ENCODE assay signal across 21 cellular contexts in genomic region chr16:19177111-19177747, GRCh38. TPM values are rescaled to one million over a fixed set of nuclear protein-coding genes. Genes with fewer than 3 reads are reported as not detected.
DNase-seq lines count a peak whose midpoint lies in the region; ATAC-seq, FAIRE-seq and TF ChIP-seq lines count a peak whose summit lies in the region.
"Had no signal": no experiment of that assay in that cellular context is flagged by ENCODE, and none has a peak within 500 bp of the region (broad histone marks: within the 10 kb centered on the region; RNA-seq: fewer than 3 reads in every experiment).

No MANE protein-coding gene starts in this region.

- no peak for TF ChIP-seq EP300 in HepG2 (IDR thresholded peaks at IDR 0.05; ENCODE audit: low read depth in 2 of 2, low read length in 2 of 2)
- no peak for TF ChIP-seq EP300 in HepG2 (CRISPR knock-in tag; IDR thresholded peaks at IDR 0.05; ENCODE audit: borderline replicate concordance)
- no peak for TF ChIP-seq EP300 in SK-N-SH (IDR thresholded peaks at IDR 0.05; ENCODE audit: borderline replicate concordance in 1 of 2, low read depth in 1 of 2, low read length in 1 of 2)

- intact Hi-C loops in HepG2 (cut with micrococcal nuclease; ENCODE audit: unreplicated experiment) (no loop called here), right lobe of liver (cut with DNase I) (loop anchor here in 1 of 2 donors (10.0 kb wide), 1 partner anchor 92 kb away; no protein-coding TSS in a partner anchor), CD14-positive monocyte (cut with micrococcal nuclease) (loop anchor here in 1 of 2 donors (5.0 kb wide), 1 partner anchor 90 kb away; no protein-coding TSS in a partner anchor)

- no peak overlapping the region for H3K27ac Mint-ChIP-seq in CD14-positive monocyte
- H3K27ac Mint-ChIP-seq: nephron had no signal

- H3K4me3 ChIP-seq in HepG2 (replicated peaks in 1 of 3; ENCODE audit: insufficient read depth in 1 of 3, low read depth in 2 of 3, low read length in 3 of 3) (no peak overlapping the region), right lobe of liver (no peak overlapping the region), bronchial epithelial cell (ENCODE audit: low read depth, low read length) (no peak overlapping the region), SK-N-SH (ENCODE audit: low read depth in 2 of 2, low read length in 1 of 2) (no peak overlapping the region)
- H3K4me3 ChIP-seq: breast epithelium, dorsolateral prefrontal cortex, esophagus squamous epithelium, heart left ventricle, SJSA1 had no signal

- H3K36me3 Mint-ChIP-seq in CD14-positive monocyte: no peaks in the 10 kb centered on the region

- H3K4me1 Mint-ChIP-seq in CD14-positive monocyte: peaks cover 39% of the 10 kb centered on the region
- H3K4me1 Mint-ChIP-seq: nephron had no signal

- BruUV-seq in HepG2 (replicated peaks; lab: Mats Ljungman, UMichigan): no TSS peak

- FAIRE-seq in HepG2 (lab: Jason Lieb, UNC) (peak; percentile 4), bronchial epithelial cell (lab: Jason Lieb, UNC) (no peak)
- FAIRE-seq: islet of Langerhans, TTC549 had no signal

- 42% methylated on average over 5 of the region's 5 CpGs for WGBS in HepG2 (ENCODE audit: low lambda C conversion rate)
- WGBS in right lobe of liver (ENCODE audit: insufficient coverage, low coverage, low lambda C conversion rate, missing lambda C conversion rate): 69% methylated on average over 4 of the region's 5 CpGs
- 80% methylated on average over 4 of the region's 5 CpGs for WGBS in SK-N-SH (ENCODE audit: low lambda C conversion rate)

- H3K36me3 ChIP-seq in HepG2 (replicated peaks in 1 of 2; ENCODE audit: control insufficient read depth in 1 of 2, insufficient read depth in 2 of 2, low read length in 2 of 2): no peaks in the 10 kb centered on the region
- no peaks in the 10 kb centered on the region for H3K36me3 ChIP-seq in right lobe of liver
- H3K36me3 ChIP-seq in bronchial epithelial cell (ENCODE audit: control insufficient read depth, insufficient read depth, low read length): no peaks in the 10 kb centered on the region
- no peaks in the 10 kb centered on the region for H3K36me3 ChIP-seq in SK-N-SH (replicated peaks in 1 of 2; ENCODE audit: control insufficient read depth in 1 of 2, insufficient read depth in 2 of 2, low read length in 1 of 2)
- H3K36me3 ChIP-seq: breast epithelium, heart left ventricle, SJSA1 had no signal

- TF ChIP-seq CTCF in HepG2 (CRISPR knock-in tag; IDR thresholded peaks at IDR 0.05) (0 out of 2 replicates have a peak, but pooled peaks have one; percentile 10), right lobe of liver (IDR thresholded peaks at IDR 0.05) (no peak), bronchial epithelial cell (IDR thresholded peaks at IDR 0.05; ENCODE audit: insufficient read depth, low read length, severe bottlenecking) (peak; percentile 10), SK-N-SH (IDR thresholded peaks at IDR 0.05) (no peak; the same call in 1 of the 2 replicates), CD14-positive monocyte (IDR thresholded peaks at IDR 0.05) (no peak)

- H3K4me1 ChIP-seq in HepG2 (ENCODE audit: insufficient read depth, low read length): peaks cover 24% of the 10 kb centered on the region
- H3K4me1 ChIP-seq in right lobe of liver: peaks cover 0 to 4% (median 0%) of the 10 kb centered on the region in 4 donors
- H3K4me1 ChIP-seq in SK-N-SH (ENCODE audit: control insufficient read depth in 1 of 2, insufficient read depth in 2 of 2, low read depth in 1 of 2, low read length in 1 of 2): no peaks in the 10 kb centered on the region
- H3K4me1 ChIP-seq: breast epithelium, Caco-2, esophagus squamous epithelium, heart left ventricle had no signal

- H3K9me3 ChIP-seq in HepG2 (ENCODE audit: low read length) (no peaks in the 10 kb centered on the region), right lobe of liver (no peaks in the 10 kb centered on the region), SK-N-SH (no peaks in the 10 kb centered on the region)
- H3K9me3 ChIP-seq: breast epithelium, Caco-2, esophagus squamous epithelium, heart left ventricle, SJSA1 had no signal

- H2AFZ ChIP-seq in HepG2 (ENCODE audit: low read length) (no peak overlapping the region), SK-N-SH (ENCODE audit: low read depth) (no peak overlapping the region)

- in situ Hi-C loops in HepG2 (cut with HindIII; ENCODE audit: extremely low pct_ligation_motif_present, low pct_unique_long_range_greater_than_20kb): loop anchor here (5.0 kb wide), 1 partner anchor 90 kb away; no protein-coding TSS in a partner anchor

- ATAC-seq in HepG2: peak; percentile 58
- ATAC-seq in right lobe of liver: no peak
- no peak for ATAC-seq in HG03571 (IDR thresholded peaks at IDR 0.05; ENCODE audit: unreplicated experiment)
- ATAC-seq: heart left ventricle had no signal

- H3K79me2 ChIP-seq in HepG2 (ENCODE audit: insufficient read depth, low read length) (no peaks in the 10 kb centered on the region), SK-N-SH (ENCODE audit: insufficient read depth) (no peaks in the 10 kb centered on the region)

- H3K27ac ChIP-seq in HepG2 (ENCODE audit: extremely low read length, insufficient read depth, low read length): no peak overlapping the region
- no peak overlapping the region for H3K27ac ChIP-seq in right lobe of liver
- H3K27ac ChIP-seq in SK-N-SH (ENCODE audit: low read depth in 2 of 2, low read length in 1 of 2): no peak overlapping the region
- H3K27ac ChIP-seq: breast epithelium, dorsolateral prefrontal cortex, esophagus squamous epithelium, heart left ventricle, SJSA1 had no signal

- peaks cover 10 to 22% (median 12%) of the 10 kb centered on the region in 3 donors for H3K27me3 Mint-ChIP-seq in CD14-positive monocyte (ENCODE audit: low read depth in 3 of 3)

- no peak for TF ChIP-seq POLR2A in HepG2 (IDR thresholded peaks at IDR 0.05; ENCODE audit: insufficient read depth in 1 of 2, low read depth in 2 of 2, low read length in 2 of 2)
- no peak for TF ChIP-seq POLR2A in right lobe of liver (IDR thresholded peaks at IDR 0.05)

- H3K9me2 ChIP-seq in SK-N-SH: no peaks in the 10 kb centered on the region

- no peak overlapping the region for H3K4me3 Mint-ChIP-seq in CD14-positive monocyte
- H3K4me3 Mint-ChIP-seq: nephron had no signal

- CTCF ChIA-PET in HepG2 (lab: Yijun Ruan, JAX; ENCODE audit: low intra/inter-chr PET ratio, low total read pairs) (no interaction called here), SK-N-SH (lab: Yijun Ruan, JAX) (interaction anchor here (0.7 to 4.6 kb wide), 10 partner anchors 10 to 325 kb away, joined by 3 to 56 read pairs (median 3); no protein-coding TSS in a partner anchor)

- H3F3A ChIP-seq in SK-N-SH (replicated peaks; ENCODE audit: insufficient read depth): no peaks in the 10 kb centered on the region

- H3K9me3 Mint-ChIP-seq in CD14-positive monocyte: peaks cover 0 to 2% (median 0%) of the 10 kb centered on the region in 7 donors
- H3K9me3 Mint-ChIP-seq: nephron had no signal

- H3K27me3 ChIP-seq in HepG2 (ENCODE audit: control insufficient read depth in 1 of 2, insufficient read depth in 2 of 2, low read length in 2 of 2) (peaks cover 4 to 19% of the 10 kb centered on the region in 2 experiments), right lobe of liver (no peaks in the 10 kb centered on the region), bronchial epithelial cell (ENCODE audit: control insufficient read depth, insufficient read depth, low read length) (no peaks in the 10 kb centered on the region), SK-N-SH (ENCODE audit: insufficient read depth) (no peaks in the 10 kb centered on the region; the same call in 1 of the 2 replicates)
- H3K27me3 ChIP-seq: breast epithelium, esophagus squamous epithelium, SJSA1 had no signal

- H3K4me2 ChIP-seq in HepG2 (ENCODE audit: low read depth, low read length) (no peak overlapping the region), SK-N-SH (no peak overlapping the region)

- no peak overlapping the region for H3K9ac ChIP-seq in HepG2 (ENCODE audit: insufficient read depth, low read depth, low read length)
- no peak overlapping the region for H3K9ac ChIP-seq in SK-N-SH

- POLR2A ChIA-PET in HepG2 (lab: Yijun Ruan, JAX): interaction anchor here (1.1 kb wide), 2 partner anchors 83 to 91 kb away, joined by 3 to 4 read pairs; no protein-coding TSS in a partner anchor
- POLR2A ChIA-PET in SK-N-SH (lab: Yijun Ruan, JAX): no interaction called here

- peak; percentile 47 for DNase-seq in HepG2 (ENCODE audit: low spot score)
- no peak for DNase-seq in right lobe of liver
- DNase-seq in NCI-H345 (lab: John Stamatoyannopoulos, UW): peak; percentile 80
- no peak for DNase-seq in bronchial epithelial cell (ENCODE audit: low read depth)
- DNase-seq in SK-N-SH: no peak
- DNase-seq in T-helper 2 cell: no peak
- no peak for DNase-seq in CD14-positive monocyte (ENCODE audit: low spot score)
- DNase-seq: activated T-cell treated with anti-CD3 and anti-CD28 coated beads, Interleukin-2, amount 50 U/mL, for 1 hour; Caco-2; dorsolateral prefrontal cortex; esophagus squamous epithelium; heart left ventricle; IMR-90; MV-4-11; NCI-H2171 treated with DMSO at 0.1 percent for 48 hours had no signal

- no peaks in the 10 kb centered on the region for H4K20me1 ChIP-seq in HepG2 (ENCODE audit: insufficient read depth, low read length)
- H4K20me1 ChIP-seq in SK-N-SH (ENCODE audit: insufficient read depth): no peaks in the 10 kb centered on the region

- TF ChIP-seq RAD21 in HepG2 (CRISPR knock-in tag; IDR thresholded peaks at IDR 0.05): peak; percentile 22; the same call in 1 of the 2 replicates
- TF ChIP-seq RAD21 in SK-N-SH (IDR thresholded peaks at IDR 0.05; ENCODE audit: low read length): no peak

RNA-seq across cellular contexts. Expression of gene SYT17, which starts 9.2 kb away (rescaled TPM):
- total RNA-seq in HepG2 (2016; rRNA removed; fragmentation: Illumina TruSeq; extraction: Trizol) (0.14 TPM in 1 of 2 replicates, not detected in the other), right lobe of liver (10 to 100 TPM in 3 of 6 experiments, 1 to 10 TPM in 3; 8.2 to 14.1 (median 9.5) TPM), bronchial epithelial cell (1.1 and 1.3 TPM in 2 replicates)
- total RNA-seq in HepG2 (2016; cell fraction: cytosol; rRNA removed; fragmentation: Illumina TruSeq; extraction: Trizol; ENCODE audit: low read depth): not detected in 2 replicates
- total RNA-seq in HepG2 (2016; cell fraction: insoluble cytoplasmic fraction; rRNA removed; fragmentation: Illumina TruSeq; extraction: Trizol): not detected in 2 replicates
- total RNA-seq in HepG2 (2016; cell fraction: membrane; rRNA removed; fragmentation: Illumina TruSeq; extraction: Trizol): not detected in 2 replicates
- 0.34 TPM in 1 of 2 replicates, not detected in the other for total RNA-seq in HepG2 (2016; cell fraction: nucleus; rRNA removed; fragmentation: Illumina TruSeq; extraction: Trizol)
- polyA plus RNA-seq in HepG2 (2011; rRNA removed) (0.44 and 0.85 TPM in 2 replicates), SK-N-SH (2012; rRNA removed) (0.21 and 0.39 TPM in 2 replicates), CD14-positive monocyte (1 to 10 TPM in 1 of 2 donors, under 1 TPM in 1; 0.81 to 1.1 TPM)
- 0.12 and 0.22 TPM in 2 replicates for polyA plus RNA-seq in HepG2 (2011; cell fraction: cytosol; rRNA removed)
- 0.50 and 1.0 TPM in 2 replicates for polyA plus RNA-seq in HepG2 (2011; cell fraction: nucleus; rRNA removed)
- polyA plus RNA-seq in HepG2 (2012): 0.07 TPM in 1 of 2 replicates, not detected in the other
- polyA plus RNA-seq in HepG2 (2016; cell fraction: cytosol; fragmentation: Illumina TruSeq; extraction: Trizol; ENCODE audit: low read depth): 0.08 TPM in 1 of 2 replicates, not detected in the other
- not detected in 2 replicates for polyA plus RNA-seq in HepG2 (2016; cell fraction: insoluble cytoplasmic fraction; fragmentation: Illumina TruSeq; extraction: Trizol; ENCODE audit: low read depth)
- 0.16 TPM in 1 of 2 replicates, not detected in the other for polyA plus RNA-seq in HepG2 (2016; cell fraction: membrane; fragmentation: Illumina TruSeq; extraction: Trizol; ENCODE audit: low read depth)
- polyA plus RNA-seq in HepG2 (2016; cell fraction: nucleus; fragmentation: Illumina TruSeq; extraction: Trizol; ENCODE audit: insufficient read depth, low read depth): 0.67 TPM in 1 of 2 replicates, not detected in the other
- polyA minus RNA-seq in HepG2 (2011; rRNA and poly(A)+ RNA removed; ENCODE audit: low replicate concordance): 0.56 and 0.72 TPM in 2 replicates
- polyA minus RNA-seq in HepG2 (2011; cell fraction: cytosol; rRNA and poly(A)+ RNA removed): not detected in 2 replicates
- 0.13 and 1.1 TPM in 2 replicates for polyA minus RNA-seq in HepG2 (2011; cell fraction: nucleus; rRNA and poly(A)+ RNA removed)
- polyA plus RNA-seq in SK-N-SH (2012; cell fraction: cytosol; rRNA removed): 0.23 and 0.33 TPM in 2 replicates
- polyA plus RNA-seq in SK-N-SH (2012; cell fraction: nucleus; rRNA removed): 0.50 and 0.66 TPM in 2 replicates
- total RNA-seq: IMR-90 had no signal
- polyA plus RNA-seq: IMR-90 had no signal

Comparison
In these comparisons a context has a peak if more than half of its experiments do, and no peak if none do; other contexts are left out.
1. DNase-seq: peak in HepG2 (single experiment) and NCI-H345 (single experiment); none in right lobe of liver (0 of 3), bronchial epithelial cell (single experiment), SK-N-SH (single experiment), T-helper 2 cell (0 of 5) and CD14-positive monocyte (single experiment).
2. CTCF ChIP-seq: peak in HepG2 (single experiment) and bronchial epithelial cell (single experiment); none in right lobe of liver (0 of 4), SK-N-SH (single experiment) and CD14-positive monocyte (single experiment).
3. Of the 25 proteins assayed by ChIP-seq in both HepG2 and SK-N-SH: peak only in HepG2: CTCF and RAD21; only in SK-N-SH: none; in both: none; in neither: 23.